ENCODE assay signal across 15 cellular contexts in the genomic region with DNA sequence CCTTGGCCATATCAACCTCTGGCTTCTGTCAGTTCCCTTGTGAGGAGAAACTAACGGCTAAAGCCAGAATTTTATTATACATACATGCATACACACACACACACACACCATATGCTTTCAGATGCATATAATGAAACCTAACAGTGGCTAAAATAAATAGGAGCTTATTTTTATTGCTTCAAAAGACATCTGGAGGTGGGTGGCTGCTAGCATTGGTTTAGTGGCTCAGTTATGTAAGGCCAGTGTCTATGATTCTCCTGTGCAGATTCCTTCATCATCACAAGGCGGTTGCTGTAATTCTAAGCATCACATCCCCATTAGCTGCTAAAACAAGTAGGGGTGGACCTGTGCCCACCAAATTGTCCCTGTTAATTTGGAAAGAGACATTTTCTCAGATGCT.
DNase-seq lines count a peak whose midpoint lies in the region; TF ChIP-seq lines count a peak whose summit lies in the region.
"Had no signal": no experiment of that assay in that cellular context is flagged by ENCODE, and none has a peak within 500 bp of the region (broad histone marks: within the 10 kb centered on the region; RNA-seq: fewer than 3 reads in every experiment).

No MANE protein-coding gene starts in this region.

- H2BK120ac ChIP-seq in mesendoderm (ENCODE audit: low read depth, low read length) = no peak overlapping the region

- H4K5ac ChIP-seq in mesendoderm (ENCODE audit: low read length) = no peak overlapping the region

- H3K18ac ChIP-seq in mesendoderm (ENCODE audit: low read length) = no peak overlapping the region

- POLR2A ChIA-PET in PC-9 (lab: Charles Lee; ENCODE audit: unreplicated experiment) (no interaction called here), GM10248 (lab: Yijun Ruan, JAX) (no interaction called here)

- H3K4me1 ChIP-seq in KMS-11 (ENCODE audit: low read depth, poor library complexity, severe bottlenecking) = peaks cover 64% of the 10 kb centered on the region
- H3K4me1 ChIP-seq in mesendoderm (ENCODE audit: control insufficient read depth, low read depth, low read length) = no peaks in the 10 kb centered on the region
- peaks cover 8% of the 10 kb centered on the region for H3K4me1 ChIP-seq in vagina
- no peaks in the 10 kb centered on the region for H3K4me1 ChIP-seq in PC-9 (replicated peaks; ENCODE audit: insufficient read depth)

- no peaks in the 10 kb centered on the region for H3K27me3 ChIP-seq in KMS-11 (ENCODE audit: insufficient read depth, low read depth)
- H3K27me3 ChIP-seq in mesendoderm (ENCODE audit: insufficient read depth, low read length, poor library complexity) = no peaks in the 10 kb centered on the region
- no peaks in the 10 kb centered on the region for H3K27me3 ChIP-seq in vagina
- no peaks in the 10 kb centered on the region for H3K27me3 ChIP-seq in PC-9 (ENCODE audit: insufficient read depth, low read depth)

- H3K79me1 ChIP-seq in mesendoderm (ENCODE audit: low read length) = no peaks in the 10 kb centered on the region

- peak overlapping the region; percentile 68 for H3K4ac ChIP-seq in mesendoderm (ENCODE audit: low read depth, low read length)

- no peak overlapping the region for H3K23ac ChIP-seq in mesendoderm (ENCODE audit: low read length)

- WGBS in mesendoderm (ENCODE audit: extremely low coverage, insufficient coverage, low lambda C conversion rate) = no CpG with 5 or more reads among the region's 2 CpGs

- TF ChIP-seq POLR2A in vagina (IDR thresholded peaks at IDR 0.05) = no peak

- H3K27ac ChIP-seq in KMS-11 (no peak overlapping the region), angular gyrus (ENCODE audit: low read depth, low read length) (peak overlapping the region; percentile 49), mesendoderm (ENCODE audit: low read depth, low read length) (no peak overlapping the region), vagina (peak overlapping the region; percentile 7), PC-9 (no peak overlapping the region)
- H3K27ac ChIP-seq: C4-2B, HL-60 had no signal

- H3K36me3 ChIP-seq in KMS-11 (ENCODE audit: insufficient read depth) = no peaks in the 10 kb centered on the region
- no peaks in the 10 kb centered on the region for H3K36me3 ChIP-seq in mesendoderm (ENCODE audit: control insufficient read depth, insufficient read depth, low read length)
- H3K36me3 ChIP-seq in vagina = no peaks in the 10 kb centered on the region
- H3K36me3 ChIP-seq in PC-9 (ENCODE audit: low read depth) = no peaks in the 10 kb centered on the region

- TF ChIP-seq CTCF in KMS-11 (conservative IDR thresholded peaks at IDR 0.05; ENCODE audit: low read depth, low read length) (no peak), vagina (IDR thresholded peaks at IDR 0.05) (no peak), PC-9 (conservative IDR thresholded peaks at IDR 0.05) (no peak), GM10248 (IDR thresholded peaks at IDR 0.05; ENCODE audit: control extremely low read depth, extremely low read depth, low read depth, missing control alignments) (no peak)

- H2AFZ ChIP-seq in KMS-11 (ENCODE audit: low read depth) (no peak overlapping the region), PC-9 (no peak overlapping the region)
- H2AFZ ChIP-seq: GM23338 had no signal

- CTCF ChIA-PET in PC-9 (lab: Charles Lee) (no interaction called here), GM10248 (lab: Yijun Ruan, JAX) (interaction anchor here (1.9 kb wide), 1 partner anchor 10 kb away, joined by 4 read pairs; no protein-coding TSS in a partner anchor)

- H3K4me2 ChIP-seq in KMS-11 (peak overlapping the region; percentile 19; the same call in 1 of the 2 replicates), mesendoderm (ENCODE audit: low read length) (no peak overlapping the region), PC-9 (no peak overlapping the region)
- H3K4me2 ChIP-seq: GM23338 had no signal

- DNase-seq in mesendoderm (no peak), vagina (ENCODE audit: extremely low spot score in 2 of 2) (no peak), PC-9 (no peak), GM10248 (ENCODE audit: extremely low spot score) (no peak)
- DNase-seq in activated CD4-positive, CD25-positive, alpha-beta regulatory T cell (lab: John Stamatoyannopoulos, UW) = no peak
- DNase-seq: ACHN; Calu3; CD4-positive, alpha-beta T cell; GDM1; HCEC 1CT had no signal

- H2AK5ac ChIP-seq in mesendoderm (ENCODE audit: low read length) = no peak overlapping the region

- H4K20me1 ChIP-seq in KMS-11 (ENCODE audit: insufficient read depth) (no peaks in the 10 kb centered on the region), PC-9 (ENCODE audit: insufficient read depth) (no peaks in the 10 kb centered on the region)

- no peaks in the 10 kb centered on the region for H3K9me2 ChIP-seq in PC-9 (ENCODE audit: insufficient read depth)

- intact Hi-C loops in vagina (cut with DNase I) (no loop called here), PC-9 (cut with micrococcal nuclease; ENCODE audit: unreplicated experiment) (no loop called here)

- no TSS peak for BruUV-seq in PC-9 (replicated peaks; lab: Mats Ljungman, UMichigan)

- no peak overlapping the region for H3K56ac ChIP-seq in mesendoderm (ENCODE audit: low read length)

- H3F3A ChIP-seq in PC-9 (ENCODE audit: insufficient read depth, low read depth) = no peaks in the 10 kb centered on the region

- H2BK5ac ChIP-seq in mesendoderm (ENCODE audit: low read length) = no peak overlapping the region

- H4K8ac ChIP-seq in mesendoderm (ENCODE audit: low read depth, low read length) = no peak overlapping the region

- no peaks in the 10 kb centered on the region for H3K79me2 ChIP-seq in KMS-11 (ENCODE audit: insufficient read depth, low read depth)
- no peaks in the 10 kb centered on the region for H3K79me2 ChIP-seq in mesendoderm (ENCODE audit: control insufficient read depth, insufficient read depth, low read length)
- H3K79me2 ChIP-seq in PC-9 (ENCODE audit: low read depth) = no peaks in the 10 kb centered on the region

- H3K9me3 ChIP-seq in vagina (no peaks in the 10 kb centered on the region), PC-9 (ENCODE audit: insufficient read depth, low read depth) (no peaks in the 10 kb centered on the region)

- no peak overlapping the region for H2BK15ac ChIP-seq in mesendoderm (replicated peaks; ENCODE audit: low read depth)

- no peak overlapping the region for H3K9ac ChIP-seq in KMS-11
- no peak overlapping the region for H3K9ac ChIP-seq in mesendoderm (ENCODE audit: low read length)

- no peak overlapping the region for H3K4me3 ChIP-seq in KMS-11 (IDR thresholded peaks at IDR 0.05; ENCODE audit: insufficient read depth, low read depth, low read length)
- H3K4me3 ChIP-seq in mesendoderm (ENCODE audit: low read length) = no peak overlapping the region
- no peak overlapping the region for H3K4me3 ChIP-seq in vagina
- H3K4me3 ChIP-seq in PC-9 = no peak overlapping the region
- H3K4me3 ChIP-seq: GM23338 had no signal

Comparison
In these comparisons a context has a peak if more than half of its experiments do, and no peak if none do; other contexts are left out.
1. H3K27ac ChIP-seq: peak in angular gyrus (single experiment) and vagina (single experiment); none in KMS-11 (single experiment), mesendoderm (single experiment) and PC-9 (single experiment).